In genomic region chr7:102714774-102715522, GRCh38 we compare ENCODE assay signal across 7 cellular contexts. TPM values are rescaled to one million over a fixed set of nuclear protein-coding genes. Genes with fewer than 3 reads are reported as not detected.
DNase-seq lines count a peak whose midpoint lies in the region; ATAC-seq and TF ChIP-seq lines count a peak whose summit lies in the region.
"Not testable (repeated sequence)": the region's sequence is repeated elsewhere in the genome, so short reads cannot be mapped to it uniquely, and the experiment has no call there.

No MANE protein-coding gene starts in this region.

- ATAC-seq in activated CD8-positive, alpha-beta T cell treated with anti-CD3 and anti-CD28 coated beads for 36 hours, result peak; percentile 60
- ATAC-seq in stimulated activated effector memory CD8-positive, alpha-beta T cell treated with anti-CD3 and anti-CD28 coated beads, Interleukin-12 subunit alpha, Interleukin-12 subunit beta, amount 100 ng/mL, for 72 hours, result peak; percentile 84

- not testable (repeated sequence) for H3K4me3 ChIP-seq in GM12865 (ENCODE audit: low read depth, low read length)

- H3K9me3 Mint-ChIP-seq in T-helper 1 cell treated with Interleukin-12 subunit alpha and Interleukin-12 subunit beta and Interleukin-4 antibody, amounts not matched to agents 30 μg/mL and 1 μg/mL, for 36 hours; activated CD8-positive, alpha-beta T cell treated with anti-CD3 and anti-CD28 coated beads for 36 hours; activated naive CD4-positive, alpha-beta T cell treated with anti-CD3 and anti-CD28 coated beads for 36 hours; endothelial cell (ENCODE audit: unreplicated experiment); stimulated activated effector memory CD8-positive, alpha-beta T cell treated with anti-CD3 and anti-CD28 coated beads, Interleukin-12 subunit alpha, Interleukin-12 subunit beta, amount 100 ng/mL, for 72 hours: not testable (repeated sequence)

- not testable (repeated sequence) for H3K36me3 Mint-ChIP-seq in T-helper 1 cell treated with Interleukin-12 subunit alpha and Interleukin-12 subunit beta and Interleukin-4 antibody, amounts not matched to agents 30 μg/mL and 1 μg/mL, for 36 hours (ENCODE audit: low read depth); activated CD8-positive, alpha-beta T cell treated with anti-CD3 and anti-CD28 coated beads for 36 hours (ENCODE audit: low read depth); activated naive CD4-positive, alpha-beta T cell treated with anti-CD3 and anti-CD28 coated beads for 36 hours (ENCODE audit: low read depth); endothelial cell (ENCODE audit: low read depth, unreplicated experiment); stimulated activated effector memory CD8-positive, alpha-beta T cell treated with anti-CD3 and anti-CD28 coated beads, Interleukin-12 subunit alpha, Interleukin-12 subunit beta, amount 100 ng/mL, for 72 hours

- H3K4me1 Mint-ChIP-seq in T-helper 1 cell treated with Interleukin-12 subunit alpha and Interleukin-12 subunit beta and Interleukin-4 antibody, amounts not matched to agents 30 μg/mL and 1 μg/mL, for 36 hours (ENCODE audit: low read depth), result peaks cover 22% of the 10 kb centered on the region
- peaks cover 20% of the 10 kb centered on the region for H3K4me1 Mint-ChIP-seq in activated CD8-positive, alpha-beta T cell treated with anti-CD3 and anti-CD28 coated beads for 36 hours (ENCODE audit: low read depth)
- peaks cover 16% of the 10 kb centered on the region for H3K4me1 Mint-ChIP-seq in activated naive CD4-positive, alpha-beta T cell treated with anti-CD3 and anti-CD28 coated beads for 36 hours (ENCODE audit: low read depth)
- H3K4me1 Mint-ChIP-seq in endothelial cell (ENCODE audit: unreplicated experiment), result not testable (repeated sequence)
- peaks cover 18% of the 10 kb centered on the region for H3K4me1 Mint-ChIP-seq in stimulated activated effector memory CD8-positive, alpha-beta T cell treated with anti-CD3 and anti-CD28 coated beads, Interleukin-12 subunit alpha, Interleukin-12 subunit beta, amount 100 ng/mL, for 72 hours

- intact Hi-C loops in activated CD8-positive, alpha-beta T cell treated with anti-CD3 and anti-CD28 coated beads for 36 hours (cut with micrococcal nuclease); activated naive CD4-positive, alpha-beta T cell treated with anti-CD3 and anti-CD28 coated beads for 36 hours (cut with micrococcal nuclease): not testable (repeated sequence)

- POLR2A ChIA-PET in activated CD8-positive, alpha-beta T cell treated with anti-CD3 and anti-CD28 coated beads for 36 hours (lab: Charles Lee), result not testable (repeated sequence)

- CTCF ChIA-PET in activated CD8-positive, alpha-beta T cell treated with anti-CD3 and anti-CD28 coated beads for 36 hours (lab: Charles Lee); activated naive CD4-positive, alpha-beta T cell treated with anti-CD3 and anti-CD28 coated beads for 36 hours (lab: Charles Lee): not testable (repeated sequence)

- not testable (repeated sequence) for TF ChIP-seq CTCF in GM12865 (IDR thresholded peaks at IDR 0.05; ENCODE audit: insufficient read depth, low read depth, low read length, missing control alignments); activated CD8-positive, alpha-beta T cell treated with anti-CD3 and anti-CD28 coated beads for 36 hours (IDR thresholded peaks at IDR 0.05); endothelial cell (IDR thresholded peaks at IDR 0.05; ENCODE audit: unreplicated experiment)

- peak overlapping the region; percentile 31 for H3K27ac Mint-ChIP-seq in T-helper 1 cell treated with Interleukin-12 subunit alpha and Interleukin-12 subunit beta and Interleukin-4 antibody, amounts not matched to agents 30 μg/mL and 1 μg/mL, for 36 hours
- not testable (repeated sequence) for H3K27ac Mint-ChIP-seq in activated CD8-positive, alpha-beta T cell treated with anti-CD3 and anti-CD28 coated beads for 36 hours; activated naive CD4-positive, alpha-beta T cell treated with anti-CD3 and anti-CD28 coated beads for 36 hours
- H3K27ac Mint-ChIP-seq in endothelial cell (ENCODE audit: unreplicated experiment), result peak overlapping the region; percentile 28
- H3K27ac Mint-ChIP-seq in stimulated activated effector memory CD8-positive, alpha-beta T cell treated with anti-CD3 and anti-CD28 coated beads, Interleukin-12 subunit alpha, Interleukin-12 subunit beta, amount 100 ng/mL, for 72 hours, result peak overlapping the region; percentile 75

- not testable (repeated sequence) for H3K4me3 Mint-ChIP-seq in T-helper 1 cell treated with Interleukin-12 subunit alpha and Interleukin-12 subunit beta and Interleukin-4 antibody, amounts not matched to agents 30 μg/mL and 1 μg/mL, for 36 hours; activated CD8-positive, alpha-beta T cell treated with anti-CD3 and anti-CD28 coated beads for 36 hours; activated naive CD4-positive, alpha-beta T cell treated with anti-CD3 and anti-CD28 coated beads for 36 hours; endothelial cell (ENCODE audit: unreplicated experiment); stimulated activated effector memory CD8-positive, alpha-beta T cell treated with anti-CD3 and anti-CD28 coated beads, Interleukin-12 subunit alpha, Interleukin-12 subunit beta, amount 100 ng/mL, for 72 hours

- H3K27me3 Mint-ChIP-seq in T-helper 1 cell treated with Interleukin-12 subunit alpha and Interleukin-12 subunit beta and Interleukin-4 antibody, amounts not matched to agents 30 μg/mL and 1 μg/mL, for 36 hours (ENCODE audit: low read depth); activated CD8-positive, alpha-beta T cell treated with anti-CD3 and anti-CD28 coated beads for 36 hours; activated naive CD4-positive, alpha-beta T cell treated with anti-CD3 and anti-CD28 coated beads for 36 hours (ENCODE audit: low read depth); endothelial cell (ENCODE audit: unreplicated experiment): not testable (repeated sequence)

- peak; percentile 10 for DNase-seq in GM12865 (ENCODE audit: low read depth)
- DNase-seq in activated CD8-positive, alpha-beta T cell treated with anti-CD3 and anti-CD28 coated beads for 36 hours, result peak; percentile 54
- peak; percentile 58 for DNase-seq in activated naive CD4-positive, alpha-beta T cell treated with anti-CD3 and anti-CD28 coated beads for 36 hours
- not testable (repeated sequence) for DNase-seq in endothelial cell (ENCODE audit: low spot score)
- DNase-seq in renal cortical epithelial cell (ENCODE audit: low read depth), result peak; percentile 41
- peak in 1 of 2 donors; percentile 52 for DNase-seq in stimulated activated effector memory CD8-positive, alpha-beta T cell treated with anti-CD3 and anti-CD28 coated beads, Interleukin-12 subunit alpha, Interleukin-12 subunit beta, amount 100 ng/mL, for 72 hours (ENCODE audit: low spot score in 2 of 2)

RNA-seq across cellular contexts. Expression of gene FAM185A, which starts 33.9 kb away (rescaled TPM):
- 1 to 10 TPM; 7.9 to 10.0 TPM for total RNA-seq in activated CD8-positive, alpha-beta T cell treated with anti-CD3 and anti-CD28 coated beads for 36 hours
- 1 to 10 TPM; 5.3 to 6.3 TPM for total RNA-seq in activated naive CD4-positive, alpha-beta T cell treated with anti-CD3 and anti-CD28 coated beads for 36 hours
- total RNA-seq in endothelial cell (ENCODE audit: unreplicated experiment) (2.7 TPM), renal cortical epithelial cell (12.7 and 13.4 TPM in 2 replicates)

RNA-seq across cellular contexts. Expression of gene POLR2J2, which starts 43.5 kb away (rescaled TPM):
- 10 to 100 TPM; 13.2 to 13.8 TPM for total RNA-seq in activated CD8-positive, alpha-beta T cell treated with anti-CD3 and anti-CD28 coated beads for 36 hours
- 1 to 10 TPM; 4.8 to 5.6 TPM for total RNA-seq in activated naive CD4-positive, alpha-beta T cell treated with anti-CD3 and anti-CD28 coated beads for 36 hours
- total RNA-seq in endothelial cell (ENCODE audit: unreplicated experiment) (9.4 TPM), renal cortical epithelial cell (0.35 and 4.0 TPM in 2 replicates)
